7 cellular contexts compared by ENCODE assay signal in genomic region chr2:111596808-111597705, GRCh38.
A peak's percentile ranks its signal among the peaks of the same experiment; 100 is the strongest.
DNase-seq lines count a peak whose midpoint lies in the region; ATAC-seq and TF ChIP-seq lines count a peak whose summit lies in the region.
"Not testable (repeated sequence)": the region's sequence is repeated elsewhere in the genome, so short reads cannot be mapped to it uniquely, and the experiment has no call there.

No MANE protein-coding gene starts in this region.

- not testable (repeated sequence) for H3K27me3 Mint-ChIP-seq in HFFc6 (ENCODE audit: insufficient read depth); activated CD4-positive, alpha-beta T cell treated with anti-CD3 and anti-CD28 coated beads for 36 hours; effector memory CD8-positive, alpha-beta T cell

- CTCF ChIA-PET in OCI-LY7 (lab: Charles Lee; ENCODE audit: unreplicated experiment); activated CD4-positive, alpha-beta T cell treated with anti-CD3 and anti-CD28 coated beads for 36 hours (lab: Charles Lee): not testable (repeated sequence)

- H2AFZ ChIP-seq in OCI-LY7 (ENCODE audit: low read length) = not testable (repeated sequence)

- not testable (repeated sequence) for BruUV-seq in OCI-LY7 (replicated peaks; lab: Mats Ljungman, UMichigan)

- not testable (repeated sequence) for H3K27ac Mint-ChIP-seq in HFFc6; activated CD4-positive, alpha-beta T cell treated with anti-CD3 and anti-CD28 coated beads for 36 hours; effector memory CD8-positive, alpha-beta T cell

- DNase-seq in HFFc6; OCI-LY7 (ENCODE audit: low spot score); activated CD4-positive, alpha-beta T cell treated with anti-CD3 and anti-CD28 coated beads for 36 hours; effector memory CD8-positive, alpha-beta T cell; left ventricle myocardium inferior; mucosa of descending colon; stimulated activated naive CD8-positive, alpha-beta T cell treated with anti-CD3 and anti-CD28 coated beads, Interleukin-15, Interleukin-2, amounts not matched to agents 100 U/mL and 50 U/mL, for 24 hours: not testable (repeated sequence)

- ATAC-seq in activated CD4-positive, alpha-beta T cell treated with anti-CD3 and anti-CD28 coated beads for 36 hours = peak; percentile 47
- peak; percentile 29 for ATAC-seq in effector memory CD8-positive, alpha-beta T cell (replicated peaks)
- ATAC-seq in mucosa of descending colon = peak; percentile 82
- peak; percentile 36 for ATAC-seq in stimulated activated naive CD8-positive, alpha-beta T cell treated with anti-CD3 and anti-CD28 coated beads, Interleukin-15, Interleukin-2, amounts not matched to agents 100 U/mL and 50 U/mL, for 24 hours

- not testable (repeated sequence) for H3K9me2 ChIP-seq in OCI-LY7 (ENCODE audit: insufficient read depth, low read length)

- not testable (repeated sequence) for H3K4me3 ChIP-seq in OCI-LY7 (ENCODE audit: low read depth, low read length, poor library complexity, severe bottlenecking); left ventricle myocardium inferior; mucosa of descending colon

- not testable (repeated sequence) for H3K4me1 Mint-ChIP-seq in HFFc6 (ENCODE audit: low read depth); activated CD4-positive, alpha-beta T cell treated with anti-CD3 and anti-CD28 coated beads for 36 hours; effector memory CD8-positive, alpha-beta T cell (ENCODE audit: low read depth in 2 of 2)

- H3K79me2 ChIP-seq in OCI-LY7 (ENCODE audit: insufficient read depth, low read depth, low read length) = not testable (repeated sequence)

- H3K36me3 ChIP-seq in OCI-LY7 (ENCODE audit: insufficient read depth, low read length); left ventricle myocardium inferior; mucosa of descending colon (ENCODE audit: low read depth): not testable (repeated sequence)

- H4K20me1 ChIP-seq in OCI-LY7 (ENCODE audit: insufficient read depth, low read length) = not testable (repeated sequence)

- H3K4me1 ChIP-seq in OCI-LY7 (ENCODE audit: insufficient read depth, low read length, poor library complexity, severe bottlenecking); left ventricle myocardium inferior; mucosa of descending colon (ENCODE audit: low read depth): not testable (repeated sequence)

- POLR2A ChIA-PET in OCI-LY7 (lab: Charles Lee); activated CD4-positive, alpha-beta T cell treated with anti-CD3 and anti-CD28 coated beads for 36 hours (lab: Charles Lee): not testable (repeated sequence)

- intact Hi-C loops in OCI-LY7 (cut with micrococcal nuclease; ENCODE audit: unreplicated experiment); activated CD4-positive, alpha-beta T cell treated with anti-CD3 and anti-CD28 coated beads for 36 hours (cut with DNase I, micrococcal nuclease); left ventricle myocardium inferior (cut with micrococcal nuclease); mucosa of descending colon (cut with DNase I, micrococcal nuclease): not testable (repeated sequence)

- not testable (repeated sequence) for H3K9me3 Mint-ChIP-seq in HFFc6; activated CD4-positive, alpha-beta T cell treated with anti-CD3 and anti-CD28 coated beads for 36 hours (ENCODE audit: low read depth); effector memory CD8-positive, alpha-beta T cell

- H3K36me3 Mint-ChIP-seq in HFFc6 (ENCODE audit: low read depth); activated CD4-positive, alpha-beta T cell treated with anti-CD3 and anti-CD28 coated beads for 36 hours (ENCODE audit: low read depth); effector memory CD8-positive, alpha-beta T cell (ENCODE audit: insufficient read depth): not testable (repeated sequence)

- H3K4me3 Mint-ChIP-seq in HFFc6; activated CD4-positive, alpha-beta T cell treated with anti-CD3 and anti-CD28 coated beads for 36 hours; effector memory CD8-positive, alpha-beta T cell: not testable (repeated sequence)

- H3K27me3 ChIP-seq in left ventricle myocardium inferior (ENCODE audit: low read depth) = not testable (repeated sequence)

- H3K4me2 ChIP-seq in OCI-LY7 (ENCODE audit: low read length) = not testable (repeated sequence)

- not testable (repeated sequence) for H3K9me3 ChIP-seq in OCI-LY7 (ENCODE audit: low read length); left ventricle myocardium inferior (replicated peaks); mucosa of descending colon

- TF ChIP-seq CTCF in HFFc6 (IDR thresholded peaks at IDR 0.05) (peak; percentile 33), OCI-LY7 (conservative IDR thresholded peaks at IDR 0.05; ENCODE audit: low read length) (peak; percentile 32; the same call in 1 of the 2 replicates), left ventricle myocardium inferior (IDR thresholded peaks at IDR 0.05; ENCODE audit: borderline replicate concordance) (peak; percentile 9)
- TF ChIP-seq CTCF in mucosa of descending colon (IDR thresholded peaks at IDR 0.05) = not testable (repeated sequence)

- H3K27ac ChIP-seq in OCI-LY7 (ENCODE audit: low read depth, low read length, poor library complexity, severe bottlenecking); left ventricle myocardium inferior (replicated peaks): not testable (repeated sequence)

Comparison
In these comparisons a context has a peak if more than half of its experiments do, and no peak if none do; other contexts are left out.
1. ATAC-seq: peak in every context shown above with its lines; median percentile 82 in mucosa of descending colon; 47 in activated CD4-positive, alpha-beta T cell treated with anti-CD3 and anti-CD28 coated beads for 36 hours; 36 in stimulated activated naive CD8-positive, alpha-beta T cell treated with anti-CD3 and anti-CD28 coated beads, Interleukin-15, Interleukin-2, amounts not matched to agents 100 U/mL and 50 U/mL, for 24 hours; 29 in effector memory CD8-positive, alpha-beta T cell.